Comparison of ENCODE assay signal across 25 cellular contexts in genomic region chr19:12970070-12970820, GRCh38. TPM values are rescaled to one million over a fixed set of nuclear protein-coding genes. Genes with fewer than 3 reads are reported as not detected.
DNase-seq lines count a peak whose midpoint lies in the region; ATAC-seq and TF ChIP-seq lines count a peak whose summit lies in the region.
"Had no signal": no experiment of that assay in that cellular context is flagged by ENCODE, and none has a peak within 500 bp of the region (broad histone marks: within the 10 kb centered on the region; RNA-seq: fewer than 3 reads in every experiment).

No MANE protein-coding gene starts in this region.

- no peaks in the 10 kb centered on the region for H3K27me3 ChIP-seq in osteoblast (ENCODE audit: insufficient read depth, low read length)
- no peaks in the 10 kb centered on the region for H3K27me3 ChIP-seq in effector memory CD4-positive, alpha-beta T cell (replicated peaks; ENCODE audit: control insufficient read depth, insufficient read depth, low read length, poor library complexity, severe bottlenecking)
- no peaks in the 10 kb centered on the region for H3K27me3 ChIP-seq in SJCRH30
- H3K27me3 ChIP-seq: BLaER1 treated with 17β-estradiol and CSF1 and Interleukin-3, amounts not matched to agents 10 nM and 100 nM; gastrocnemius medialis; left lung had no signal

- H4K20me1 ChIP-seq in OCI-LY7 (ENCODE audit: insufficient read depth, low read length), result no peaks in the 10 kb centered on the region
- H4K20me1 ChIP-seq in osteoblast (ENCODE audit: insufficient read depth, low read length), result no peaks in the 10 kb centered on the region
- H4K20me1 ChIP-seq: BLaER1 treated with 17β-estradiol and CSF1 and Interleukin-3, amounts not matched to agents 10 nM and 100 nM had no signal

- ATAC-seq in activated T-helper 17 cell treated with anti-CD3 and anti-CD28 coated beads, Interleukin-2, amount 50 U/mL, for 72 hours (replicated peaks), result peak; percentile 33
- ATAC-seq in HG03097 (IDR thresholded peaks at IDR 0.05; ENCODE audit: low FRiP score, unreplicated experiment), result no peak
- ATAC-seq: gastrocnemius medialis; left lung; naive thymus-derived CD8-positive, alpha-beta T cell had no signal

- H2AFZ ChIP-seq in OCI-LY7 (ENCODE audit: low read length) (no peak overlapping the region), osteoblast (ENCODE audit: low read length) (no peak overlapping the region)

- no peak overlapping the region for H3K4me2 ChIP-seq in OCI-LY7 (ENCODE audit: low read length)
- no peak overlapping the region for H3K4me2 ChIP-seq in osteoblast (ENCODE audit: insufficient read depth, low read length)
- H3K4me2 ChIP-seq: BLaER1 treated with 17β-estradiol and CSF1 and Interleukin-3, amounts not matched to agents 10 nM and 100 nM had no signal

- H3K9me2 ChIP-seq in OCI-LY7 (ENCODE audit: insufficient read depth, low read length), result no peaks in the 10 kb centered on the region

- no peak overlapping the region for H3K4me3 Mint-ChIP-seq in activated T-helper 17 cell treated with anti-CD3 and anti-CD28 coated beads, Interleukin-2, amount 50 U/mL, for 72 hours
- H3K4me3 Mint-ChIP-seq in endothelial cell (ENCODE audit: unreplicated experiment), result peak overlapping the region; percentile 32
- H3K4me3 Mint-ChIP-seq: naive thymus-derived CD8-positive, alpha-beta T cell had no signal

- H3K4me1 Mint-ChIP-seq in activated T-helper 17 cell treated with anti-CD3 and anti-CD28 coated beads, Interleukin-2, amount 50 U/mL, for 72 hours, result no peaks in the 10 kb centered on the region
- H3K4me1 Mint-ChIP-seq in endothelial cell (ENCODE audit: unreplicated experiment), result no peaks in the 10 kb centered on the region

- H3K9me3 Mint-ChIP-seq in activated T-helper 17 cell treated with anti-CD3 and anti-CD28 coated beads, Interleukin-2, amount 50 U/mL, for 72 hours, result no peaks in the 10 kb centered on the region
- H3K9me3 Mint-ChIP-seq in endothelial cell (ENCODE audit: unreplicated experiment), result no peaks in the 10 kb centered on the region
- H3K9me3 Mint-ChIP-seq: naive thymus-derived CD8-positive, alpha-beta T cell had no signal

- CTCF ChIA-PET in OCI-LY7 (lab: Charles Lee; ENCODE audit: unreplicated experiment), result no interaction called here

- 0 out of 2 replicates have a peak, but pooled peaks have one; percentile 14 for TF ChIP-seq CTCF in OCI-LY7 (conservative IDR thresholded peaks at IDR 0.05; ENCODE audit: low read length)
- no peak for TF ChIP-seq CTCF in endothelial cell (IDR thresholded peaks at IDR 0.05; ENCODE audit: unreplicated experiment)
- TF ChIP-seq CTCF in osteoblast (IDR thresholded peaks at IDR 0.05; ENCODE audit: extremely low read depth, low read depth, low read length), result no peak

- POLR2A ChIA-PET in OCI-LY7 (lab: Charles Lee), result no interaction called here

- no peaks in the 10 kb centered on the region for H3K27me3 Mint-ChIP-seq in activated T-helper 17 cell treated with anti-CD3 and anti-CD28 coated beads, Interleukin-2, amount 50 U/mL, for 72 hours
- H3K27me3 Mint-ChIP-seq in endothelial cell (ENCODE audit: unreplicated experiment), result peaks cover 2% of the 10 kb centered on the region

- H3K27ac Mint-ChIP-seq in activated T-helper 17 cell treated with anti-CD3 and anti-CD28 coated beads, Interleukin-2, amount 50 U/mL, for 72 hours, result peak overlapping the region; percentile 20
- H3K27ac Mint-ChIP-seq in endothelial cell (ENCODE audit: unreplicated experiment), result no peak overlapping the region

- H3K4me1 ChIP-seq in OCI-LY7 (ENCODE audit: insufficient read depth, low read length, poor library complexity, severe bottlenecking) (peaks cover 6% of the 10 kb centered on the region), osteoblast (ENCODE audit: insufficient read depth, low read length) (peaks cover 12% of the 10 kb centered on the region), SJCRH30 (peaks cover 9% of the 10 kb centered on the region)
- H3K4me1 ChIP-seq in effector memory CD4-positive, alpha-beta T cell (ENCODE audit: control insufficient read depth, insufficient read depth, low read length, poor library complexity, severe bottlenecking), result peaks cover 4% of the 10 kb centered on the region

- H3K36me3 ChIP-seq in OCI-LY7 (ENCODE audit: insufficient read depth, low read length) (no peaks in the 10 kb centered on the region), osteoblast (ENCODE audit: insufficient read depth, low read length) (no peaks in the 10 kb centered on the region), SJCRH30 (no peaks in the 10 kb centered on the region)
- H3K36me3 ChIP-seq in effector memory CD4-positive, alpha-beta T cell (ENCODE audit: control insufficient read depth, insufficient read depth, low read length), result no peaks in the 10 kb centered on the region
- H3K36me3 ChIP-seq: BLaER1 treated with 17β-estradiol and CSF1 and Interleukin-3, amounts not matched to agents 10 nM and 100 nM; esophagus squamous epithelium; gastrocnemius medialis; left lung had no signal

- no peak overlapping the region for H3K27ac ChIP-seq in OCI-LY7 (ENCODE audit: low read depth, low read length, poor library complexity, severe bottlenecking)
- no peak overlapping the region for H3K27ac ChIP-seq in osteoblast (ENCODE audit: low read depth, low read length)
- no peak overlapping the region for H3K27ac ChIP-seq in effector memory CD4-positive, alpha-beta T cell (ENCODE audit: insufficient read depth, low read length, poor library complexity, severe bottlenecking)
- no peak overlapping the region for H3K27ac ChIP-seq in SJCRH30
- H3K27ac ChIP-seq: gastrocnemius medialis, HL-60, left lung had no signal

- intact Hi-C loops in OCI-LY7 (cut with micrococcal nuclease; ENCODE audit: unreplicated experiment), result no loop called here

- no peaks in the 10 kb centered on the region for H3K9me3 ChIP-seq in OCI-LY7 (ENCODE audit: low read length)
- no peaks in the 10 kb centered on the region for H3K9me3 ChIP-seq in osteoblast (ENCODE audit: low read depth, low read length)
- no peaks in the 10 kb centered on the region for H3K9me3 ChIP-seq in effector memory CD4-positive, alpha-beta T cell (ENCODE audit: control insufficient read depth, low read length)
- no peaks in the 10 kb centered on the region for H3K9me3 ChIP-seq in SJCRH30 (replicated peaks)
- H3K9me3 ChIP-seq: BLaER1 treated with 17β-estradiol and CSF1 and Interleukin-3, amounts not matched to agents 10 nM and 100 nM; esophagus squamous epithelium; gastrocnemius medialis; left lung had no signal

- H3K36me3 Mint-ChIP-seq in activated T-helper 17 cell treated with anti-CD3 and anti-CD28 coated beads, Interleukin-2, amount 50 U/mL, for 72 hours (ENCODE audit: low read depth), result no peaks in the 10 kb centered on the region
- peaks cover 3% of the 10 kb centered on the region for H3K36me3 Mint-ChIP-seq in endothelial cell (ENCODE audit: low read depth, unreplicated experiment)
- H3K36me3 Mint-ChIP-seq: naive thymus-derived CD8-positive, alpha-beta T cell had no signal

- H3K4me3 ChIP-seq in OCI-LY7 (ENCODE audit: low read depth, low read length, poor library complexity, severe bottlenecking) (no peak overlapping the region), osteoblast (ENCODE audit: insufficient read depth, low read length) (no peak overlapping the region), SJCRH30 (no peak overlapping the region)
- no peak overlapping the region for H3K4me3 ChIP-seq in effector memory CD4-positive, alpha-beta T cell (ENCODE audit: insufficient read depth, low read depth, low read length, poor library complexity, severe bottlenecking)
- H3K4me3 ChIP-seq: BLaER1 treated with 17β-estradiol and CSF1 and Interleukin-3, amounts not matched to agents 10 nM and 100 nM; esophagus squamous epithelium; gastrocnemius medialis; left lung had no signal

- H3K79me2 ChIP-seq in OCI-LY7 (ENCODE audit: insufficient read depth, low read depth, low read length), result no peaks in the 10 kb centered on the region
- H3K79me2 ChIP-seq in osteoblast (ENCODE audit: insufficient read depth, low read length), result no peaks in the 10 kb centered on the region

- no peak for DNase-seq in OCI-LY7 (ENCODE audit: low spot score)
- no peak for DNase-seq in endothelial cell (ENCODE audit: low spot score)
- peak; percentile 79 for DNase-seq in osteoblast (ENCODE audit: insufficient read length, low spot score, missing footprints)
- no peak for DNase-seq in RPMI8226
- no peak for DNase-seq in effector memory CD4-positive, alpha-beta T cell
- DNase-seq in SJCRH30, result no peak
- DNase-seq: activated CD4-positive, alpha-beta T cell treated with anti-CD3 and anti-CD28 coated beads for 4 hours; activated CD8-positive, alpha-beta memory T cell treated with anti-CD3 and anti-CD28 coated beads for 24 hours; activated gamma-delta T cell; COR-L47; DMS53; esophagus squamous epithelium; gastrocnemius medialis; HCEC 1CT; Karpas-422; left lung; naive thymus-derived CD8-positive, alpha-beta T cell; NCI-H1436 treated with DMSO at 0.1 percent for 48 hours; stimulated activated CD4-positive, alpha-beta T cell treated with anti-CD3 and anti-CD28 coated beads, Interleukin-2, amount 100 ng/mL, for 24 hours had no signal

- BruUV-seq in OCI-LY7 (replicated peaks; lab: Mats Ljungman, UMichigan), result no TSS peak

RNA-seq across cellular contexts. Expression of gene DAND5, which starts 0.9 kb away (rescaled TPM):
- 0.06 and 0.18 TPM in 2 replicates for total RNA-seq in OCI-LY7 (2014; rRNA removed; shearing (Covaris generic))
- total RNA-seq in OCI-LY7 (2022) (0.77 and 0.84 TPM in 2 replicates), endothelial cell (ENCODE audit: unreplicated experiment) (0.69 TPM), osteoblast (not detected in 2 replicates)
- total RNA-seq in activated T-helper 17 cell treated with anti-CD3 and anti-CD28 coated beads, Interleukin-2, amount 50 U/mL, for 72 hours, result under 1 TPM; 0.30 to 0.40 TPM
- total RNA-seq in SJCRH30 (2014; rRNA removed; shearing (Covaris generic)), result not detected in 2 replicates
- total RNA-seq: esophagus squamous epithelium; gastrocnemius medialis; naive thymus-derived CD8-positive, alpha-beta T cell; subcutaneous adipose tissue; urinary bladder had no signal

RNA-seq across cellular contexts. Expression of gene GADD45GIP1, which starts 13.2 kb away (rescaled TPM):
- 29.5 and 43.0 TPM in 2 replicates for total RNA-seq in OCI-LY7 (2014; rRNA removed; shearing (Covaris generic))
- total RNA-seq in OCI-LY7 (2022) (24.7 and 32.4 TPM in 2 replicates), endothelial cell (ENCODE audit: unreplicated experiment) (20.8 TPM), osteoblast (15.2 and 16.8 TPM in 2 replicates)
- total RNA-seq in activated T-helper 17 cell treated with anti-CD3 and anti-CD28 coated beads, Interleukin-2, amount 50 U/mL, for 72 hours, result 10 to 100 TPM; 17.0 to 27.9 TPM
- total RNA-seq in SJCRH30 (2014; rRNA removed; shearing (Covaris generic)), result 59.9 and 71.5 TPM in 2 replicates

RNA-seq across cellular contexts. Expression of gene RAD23A, which starts 24.6 kb away (rescaled TPM):
- total RNA-seq in OCI-LY7 (2014; rRNA removed; shearing (Covaris generic)), result 237 and 243 TPM in 2 replicates
- total RNA-seq in OCI-LY7 (2022) (171 and 183 TPM in 2 replicates), endothelial cell (ENCODE audit: unreplicated experiment) (44.7 TPM), osteoblast (80.2 and 84.0 TPM in 2 replicates)
- total RNA-seq in activated T-helper 17 cell treated with anti-CD3 and anti-CD28 coated beads, Interleukin-2, amount 50 U/mL, for 72 hours, result 100 to 1,000 TPM; 129 to 156 TPM
- total RNA-seq in SJCRH30 (2014; rRNA removed; shearing (Covaris generic)), result 129 and 131 TPM in 2 replicates

RNA-seq across cellular contexts. Expression of gene NFIX, which starts 25.0 kb away (rescaled TPM):
- total RNA-seq in OCI-LY7 (2014; rRNA removed; shearing (Covaris generic)), result 0.03 and 0.16 TPM in 2 replicates
- total RNA-seq in OCI-LY7 (2022) (0.68 and 0.72 TPM in 2 replicates), endothelial cell (ENCODE audit: unreplicated experiment) (9.9 TPM), osteoblast (114 and 122 TPM in 2 replicates)
- 1 to 10 TPM in 1 of 2 donors, under 1 TPM in 1; 0.43 to 1.1 TPM for total RNA-seq in activated T-helper 17 cell treated with anti-CD3 and anti-CD28 coated beads, Interleukin-2, amount 50 U/mL, for 72 hours
- 20.2 and 22.4 TPM in 2 replicates for total RNA-seq in SJCRH30 (2014; rRNA removed; shearing (Covaris generic))

RNA-seq across cellular contexts. Expression of gene CALR, which starts 31.8 kb away (rescaled TPM):
- 1,039 and 1,069 TPM in 2 replicates for total RNA-seq in OCI-LY7 (2014; rRNA removed; shearing (Covaris generic))
- total RNA-seq in OCI-LY7 (2022), result 398 and 581 TPM in 2 replicates
- 100 to 1,000 TPM; 502 to 770 TPM for total RNA-seq in activated T-helper 17 cell treated with anti-CD3 and anti-CD28 coated beads, Interleukin-2, amount 50 U/mL, for 72 hours
- total RNA-seq in endothelial cell (ENCODE audit: unreplicated experiment), result 963 TPM
- total RNA-seq in osteoblast, result 1,685 and 1,980 TPM in 2 replicates
- total RNA-seq in SJCRH30 (2014; rRNA removed; shearing (Covaris generic)), result 940 and 960 TPM in 2 replicates
